7 cellular contexts compared by ENCODE assay signal in genomic region chr20:51540074-51540473, GRCh38. TPM values are rescaled to one million over a fixed set of nuclear protein-coding genes. Genes with fewer than 3 reads are reported as not detected.
A peak's percentile ranks its signal among the peaks of the same experiment; 100 is the strongest.
DNase-seq lines count a peak whose midpoint lies in the region; ATAC-seq, FAIRE-seq and TF ChIP-seq lines count a peak whose summit lies in the region.
"Not testable (repeated sequence)": the region's sequence is repeated elsewhere in the genome, so short reads cannot be mapped to it uniquely, and the experiment has no call there.

No MANE protein-coding gene starts in this region.

- not testable (repeated sequence) for H2AFZ ChIP-seq in OCI-LY3 (ENCODE audit: low read depth, low read length); GM12878 (ENCODE audit: control insufficient read depth, low read depth, low read length)

- not testable (repeated sequence) for DNase-seq in activated CD4-positive, alpha-beta T cell treated with anti-CD3 and anti-CD28 coated beads, Interleukin-2, amount 10 ng/mL, durations not matched to agents 7 days and 5 days; GM12878 (ENCODE audit: low read depth, low spot score); left ventricle myocardium inferior; natural killer cell

- BruUV-seq in GM12878 (replicated peaks; lab: Mats Ljungman, UMichigan), result not testable (repeated sequence)

- 60% methylated on average over 7 of the region's 7 CpGs for WGBS in GM12878 (ENCODE audit: insufficient coverage, insufficient replicate concordance, low lambda C conversion rate, missing lambda C conversion rate)

- not testable (repeated sequence) for TF ChIP-seq POLR2A in GM12878 (IDR thresholded peaks at IDR 0.05; ENCODE audit: low read depth, low read length)

- H3K27me3 Mint-ChIP-seq in activated CD4-positive, alpha-beta T cell treated with anti-CD3 and anti-CD28 coated beads, Interleukin-2, amount 10 ng/mL, durations not matched to agents 7 days and 5 days; activated T-helper 17 cell treated with anti-CD3 and anti-CD28 coated beads, Interleukin-2, amount 50 U/mL, for 72 hours; natural killer cell (ENCODE audit: low read depth in 2 of 2): not testable (repeated sequence)

- H3K79me2 ChIP-seq in DOHH2 (ENCODE audit: control insufficient read depth, low read length) (peaks cover 73% of the 10 kb centered on the region), OCI-LY3 (ENCODE audit: low read length) (peaks cover 71% of the 10 kb centered on the region), GM12878 (ENCODE audit: control insufficient read depth, insufficient read depth, low read length) (peaks cover 50% of the 10 kb centered on the region)

- ATAC-seq in activated T-helper 17 cell treated with anti-CD3 and anti-CD28 coated beads, Interleukin-2, amount 50 U/mL, for 72 hours (replicated peaks); GM12878; natural killer cell: not testable (repeated sequence)

- H3F3A ChIP-seq in DOHH2 (ENCODE audit: control insufficient read depth, insufficient read depth), result not testable (repeated sequence)

- H3K9me3 Mint-ChIP-seq in activated CD4-positive, alpha-beta T cell treated with anti-CD3 and anti-CD28 coated beads, Interleukin-2, amount 10 ng/mL, durations not matched to agents 7 days and 5 days; activated T-helper 17 cell treated with anti-CD3 and anti-CD28 coated beads, Interleukin-2, amount 50 U/mL, for 72 hours; natural killer cell: not testable (repeated sequence)

- not testable (repeated sequence) for H3K9me2 ChIP-seq in DOHH2 (replicated peaks; ENCODE audit: control insufficient read depth, low read length)

- H3K9ac ChIP-seq in OCI-LY3 (ENCODE audit: low read length), result peak overlapping the region; percentile 95
- H3K9ac ChIP-seq in GM12878 (ENCODE audit: control insufficient read depth, insufficient read depth, low read length), result not testable (repeated sequence)

- H3K36me3 ChIP-seq in DOHH2 (ENCODE audit: control insufficient read depth, low read length), result peaks cover 40% of the 10 kb centered on the region
- H3K36me3 ChIP-seq in OCI-LY3 (replicated peaks; ENCODE audit: low read depth, low read length), result peaks cover 42% of the 10 kb centered on the region
- H3K36me3 ChIP-seq in GM12878 (ENCODE audit: control insufficient read depth in 2 of 2, insufficient read depth in 2 of 2, low read length in 1 of 2); left ventricle myocardium inferior: not testable (repeated sequence)

- CTCF ChIA-PET in activated CD4-positive, alpha-beta T cell treated with anti-CD3 and anti-CD28 coated beads, Interleukin-2, amount 10 ng/mL, durations not matched to agents 7 days and 5 days (lab: Charles Lee), result not testable (repeated sequence)
- CTCF ChIA-PET in GM12878 (lab: Yijun Ruan, JAX), result interaction anchor here (1.2 to 6.9 kb wide), 3 partner anchors 9 to 153 kb away, joined by 5 to 28 read pairs (median 8); no protein-coding TSS in a partner anchor

- RAD21 ChIA-PET in GM12878 (lab: Charles Lee; ENCODE audit: unreplicated experiment), result interaction anchor here (0.6 to 4.7 kb wide), 5 partner anchors 9 to 1764 kb away, joined by 3 to 22 read pairs (median 4); no protein-coding TSS in a partner anchor

- SMC1A ChIA-PET in GM12878 (lab: Charles Lee; ENCODE audit: uncharacterized antibody, unreplicated experiment), result interaction anchor here (0.7 to 3.7 kb wide), 7 partner anchors 14 to 154 kb away, joined by 3 to 20 read pairs (median 7); no protein-coding TSS in a partner anchor

- peak overlapping the region; percentile 98 for H3K4me3 Mint-ChIP-seq in activated CD4-positive, alpha-beta T cell treated with anti-CD3 and anti-CD28 coated beads, Interleukin-2, amount 10 ng/mL, durations not matched to agents 7 days and 5 days
- peak overlapping the region; percentile 97 for H3K4me3 Mint-ChIP-seq in activated T-helper 17 cell treated with anti-CD3 and anti-CD28 coated beads, Interleukin-2, amount 50 U/mL, for 72 hours
- peak overlapping the region; percentile 99 for H3K4me3 Mint-ChIP-seq in natural killer cell

- TF ChIP-seq RAD21 in GM12878 (IDR thresholded peaks at IDR 0.05; ENCODE audit: insufficient read depth, low read depth, low read length), result not testable (repeated sequence)

- not testable (repeated sequence) for TF ChIP-seq CTCF in DOHH2 (IDR thresholded peaks at IDR 0.05; ENCODE audit: low read depth, low read length, poor library complexity, severe bottlenecking); OCI-LY3 (IDR thresholded peaks at IDR 0.05; ENCODE audit: low read depth, low read length); GM12878 (IDR thresholded peaks at IDR 0.05 in 2 of 3, conservative IDR thresholded peaks at IDR 0.05 in 1 of 3; ENCODE audit: control insufficient read depth in 2 of 3, extremely low read depth in 1 of 3, insufficient read depth in 1 of 3, low read depth in 3 of 3, low read length in 3 of 3); left ventricle myocardium inferior (IDR thresholded peaks at IDR 0.05; ENCODE audit: borderline replicate concordance); natural killer cell (IDR thresholded peaks at IDR 0.05)

- intact Hi-C loops in GM12878 (cut with micrococcal nuclease; ENCODE audit: unreplicated experiment), result loop anchor here (5.0 kb wide), 3 partner anchors 78 to 158 kb away; no protein-coding TSS in a partner anchor
- intact Hi-C loops in left ventricle myocardium inferior (cut with micrococcal nuclease), result not testable (repeated sequence)
- intact Hi-C loops in natural killer cell (cut with micrococcal nuclease), result loop anchor here (5.0 kb wide), 2 partner anchors 123 to 153 kb away; no protein-coding TSS in a partner anchor

- H4K20me1 ChIP-seq in DOHH2 (ENCODE audit: control insufficient read depth, insufficient read depth, low read depth, low read length); GM12878 (ENCODE audit: control insufficient read depth, insufficient read depth): not testable (repeated sequence)
- H4K20me1 ChIP-seq in OCI-LY3 (ENCODE audit: insufficient read depth, low read length), result peaks cover 33% of the 10 kb centered on the region

- in situ Hi-C loops in GM12878 (cut with MboI), result not testable (repeated sequence)

- H3K27me3 ChIP-seq in DOHH2 (ENCODE audit: control insufficient read depth, low read length); OCI-LY3 (ENCODE audit: low read depth, low read length); GM12878 (replicated peaks in 1 of 2; ENCODE audit: control insufficient read depth in 2 of 2, insufficient read depth in 2 of 2, low read length in 1 of 2); left ventricle myocardium inferior (ENCODE audit: low read depth): not testable (repeated sequence)

- peak overlapping the region; percentile 89 for H3K4me2 ChIP-seq in DOHH2 (ENCODE audit: low read length)
- peak overlapping the region; percentile 94 for H3K4me2 ChIP-seq in OCI-LY3 (ENCODE audit: low read length)
- peak overlapping the region; percentile 70 for H3K4me2 ChIP-seq in GM12878 (ENCODE audit: control insufficient read depth, insufficient read depth)

- peaks cover 64% of the 10 kb centered on the region for H3K4me1 Mint-ChIP-seq in activated CD4-positive, alpha-beta T cell treated with anti-CD3 and anti-CD28 coated beads, Interleukin-2, amount 10 ng/mL, durations not matched to agents 7 days and 5 days
- H3K4me1 Mint-ChIP-seq in activated T-helper 17 cell treated with anti-CD3 and anti-CD28 coated beads, Interleukin-2, amount 50 U/mL, for 72 hours, result peaks cover 45% of the 10 kb centered on the region
- peaks cover 75 to 80% of the 10 kb centered on the region in 2 donors for H3K4me1 Mint-ChIP-seq in natural killer cell

- POLR2A ChIA-PET in activated CD4-positive, alpha-beta T cell treated with anti-CD3 and anti-CD28 coated beads, Interleukin-2, amount 10 ng/mL, durations not matched to agents 7 days and 5 days (lab: Charles Lee), result not testable (repeated sequence)
- POLR2A ChIA-PET in GM12878 (lab: Charles Lee), result interaction anchor here (0.9 to 1.9 kb wide), 4 partner anchors 12 to 139 kb away, joined by 3 to 6 read pairs (median 4); no protein-coding TSS in a partner anchor

- H3K4me3 ChIP-seq in DOHH2 (ENCODE audit: low read length), result peak overlapping the region; percentile 94
- H3K4me3 ChIP-seq in OCI-LY3 (ENCODE audit: low read length), result peak overlapping the region; percentile 82
- H3K4me3 ChIP-seq in GM12878, result peak overlapping the region; percentile 88; the same call in 1 of the 2 replicates
- not testable (repeated sequence) for H3K4me3 ChIP-seq in left ventricle myocardium inferior

- peaks cover 53% of the 10 kb centered on the region for H3K36me3 Mint-ChIP-seq in activated CD4-positive, alpha-beta T cell treated with anti-CD3 and anti-CD28 coated beads, Interleukin-2, amount 10 ng/mL, durations not matched to agents 7 days and 5 days (ENCODE audit: low read depth)
- H3K36me3 Mint-ChIP-seq in activated T-helper 17 cell treated with anti-CD3 and anti-CD28 coated beads, Interleukin-2, amount 50 U/mL, for 72 hours (ENCODE audit: low read depth), result peaks cover 52% of the 10 kb centered on the region
- H3K36me3 Mint-ChIP-seq in natural killer cell, result not testable (repeated sequence)

- not testable (repeated sequence) for FAIRE-seq in GM12878 (lab: Jason Lieb, UNC)

- not testable (repeated sequence) for H3K27ac ChIP-seq in DOHH2 (ENCODE audit: low read depth, low read length); GM12878 (ENCODE audit: control insufficient read depth, insufficient read depth)
- H3K27ac ChIP-seq in OCI-LY3 (ENCODE audit: low read length), result peak overlapping the region; percentile 90
- H3K27ac ChIP-seq in left ventricle myocardium inferior (replicated peaks), result peak overlapping the region; percentile 80

- not testable (repeated sequence) for H3K9me3 ChIP-seq in DOHH2 (ENCODE audit: control insufficient read depth, insufficient read depth, low read length); OCI-LY3 (ENCODE audit: insufficient read depth, low read length); GM12878 (replicated peaks; ENCODE audit: control insufficient read depth, insufficient read depth, low read length)
- peaks cover 11% of the 10 kb centered on the region for H3K9me3 ChIP-seq in left ventricle myocardium inferior (replicated peaks)

- TF ChIP-seq EP300 in GM12878 (IDR thresholded peaks at IDR 0.05; ENCODE audit: borderline replicate concordance in 1 of 2, control insufficient read depth in 1 of 2, low read depth in 2 of 2, low read length in 2 of 2), result not testable (repeated sequence)

- peak overlapping the region; percentile 83 for H3K27ac Mint-ChIP-seq in activated CD4-positive, alpha-beta T cell treated with anti-CD3 and anti-CD28 coated beads, Interleukin-2, amount 10 ng/mL, durations not matched to agents 7 days and 5 days
- peak overlapping the region; percentile 96 for H3K27ac Mint-ChIP-seq in activated T-helper 17 cell treated with anti-CD3 and anti-CD28 coated beads, Interleukin-2, amount 50 U/mL, for 72 hours
- H3K27ac Mint-ChIP-seq in natural killer cell, result peak overlapping the region; percentile 95 to 100

- H3K4me1 ChIP-seq in DOHH2 (ENCODE audit: control insufficient read depth, low read length), result peaks cover 76% of the 10 kb centered on the region
- H3K4me1 ChIP-seq in OCI-LY3 (ENCODE audit: low read length), result peaks cover 70% of the 10 kb centered on the region
- peaks cover 35% of the 10 kb centered on the region for H3K4me1 ChIP-seq in GM12878 (ENCODE audit: control insufficient read depth, insufficient read depth, low read length)
- peaks cover 52% of the 10 kb centered on the region for H3K4me1 ChIP-seq in left ventricle myocardium inferior

RNA-seq across cellular contexts. Expression of gene NFATC2, which starts 2.4 kb away (rescaled TPM):
- 10 to 100 TPM; 62.0 to 68.8 TPM for total RNA-seq in activated CD4-positive, alpha-beta T cell treated with anti-CD3 and anti-CD28 coated beads, Interleukin-2, amount 10 ng/mL, durations not matched to agents 7 days and 5 days
- 10 to 100 TPM; 29.4 to 41.1 TPM for total RNA-seq in activated T-helper 17 cell treated with anti-CD3 and anti-CD28 coated beads, Interleukin-2, amount 50 U/mL, for 72 hours
- total RNA-seq in GM12878 (2013; cell fraction: nucleolus; rRNA removed), result 24.0 and 24.8 TPM in 2 replicates
- 5.1 TPM in 2 replicates for total RNA-seq in GM12878 (2014; rRNA removed)
- total RNA-seq in GM12878 (2014; rRNA removed; fragmentation: Illumina TruSeq; extraction: Trizol), result 3.7 and 4.3 TPM in 2 replicates
- 17.5 and 20.0 TPM in 2 replicates for total RNA-seq in GM12878 (2021)
- 4.4 TPM for polyA plus RNA-seq in GM12878 (2011; ENCODE audit: low read depth)
- polyA plus RNA-seq in GM12878 (2011; rRNA removed), result 7.6 and 7.9 TPM in 2 replicates
- 5.2 and 9.2 TPM in 2 replicates for polyA plus RNA-seq in GM12878 (2011; cell fraction: cytosol; rRNA removed)
- polyA plus RNA-seq in GM12878 (2011; cell fraction: nucleus; rRNA removed), result 15.6 and 22.7 TPM in 2 replicates
- 5.3 and 9.1 TPM in 2 replicates for polyA plus RNA-seq in GM12878 (2012)
- 12.3 and 12.7 TPM in 2 replicates for polyA plus RNA-seq in GM12878 (2014; fragmentation: Illumina TruSeq; extraction: Trizol)
- polyA plus RNA-seq in GM12878 (2014; fragmentation: Nextera tagmentation; extraction: Ambion mirVana), result 1 to 10 TPM; 3.3 to 7.3 TPM
- 5.6 and 6.8 TPM in 2 replicates for polyA plus RNA-seq in GM12878 (2014; rRNA removed)
- polyA plus RNA-seq in GM12878 (2016; fragmentation: Nextera tagmentation; extraction: Ambion mirVana), result 1 to 10 TPM; 7.3 to 7.7 TPM
- 12.2 and 12.7 TPM in 2 replicates for polyA minus RNA-seq in GM12878 (2011; rRNA and poly(A)+ RNA removed)
- 11.8 and 12.8 TPM in 2 replicates for polyA minus RNA-seq in GM12878 (2011; cell fraction: cytosol; rRNA and poly(A)+ RNA removed)
- 10.2 and 22.1 TPM in 2 replicates for polyA minus RNA-seq in GM12878 (2011; cell fraction: nucleus; rRNA and poly(A)+ RNA removed)
- 4.2 TPM for total RNA-seq in left ventricle myocardium inferior
- total RNA-seq in natural killer cell, result 100 to 1,000 TPM; 141 to 195 (median 160) TPM
